ENCODE assay signal across 14 cellular contexts in the genomic region with DNA sequence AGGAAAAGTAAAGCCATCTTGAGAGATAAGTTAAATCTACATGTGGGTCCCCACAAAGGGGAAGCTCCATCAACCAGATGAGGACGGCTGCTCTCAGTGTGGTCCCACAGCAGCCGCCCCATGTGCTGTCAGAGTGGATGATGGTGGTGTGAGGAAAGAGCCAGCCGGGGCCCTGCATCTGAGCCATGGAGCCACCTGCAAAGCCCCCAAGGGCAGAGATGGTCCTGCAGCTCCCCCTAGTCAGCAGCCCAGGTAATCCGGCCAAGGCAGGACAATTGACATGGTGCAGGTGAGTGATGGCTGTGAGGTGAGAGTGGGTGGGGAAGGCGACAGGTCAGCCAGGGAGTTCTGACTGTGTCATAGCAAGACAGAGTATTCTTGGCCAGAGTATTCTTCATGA.
DNase-seq lines count a peak whose midpoint lies in the region; ATAC-seq, FAIRE-seq and TF ChIP-seq lines count a peak whose summit lies in the region.
"Had no signal": no experiment of that assay in that cellular context is flagged by ENCODE, and none has a peak within 500 bp of the region (broad histone marks: within the 10 kb centered on the region; RNA-seq: fewer than 3 reads in every experiment).

No MANE protein-coding gene starts in this region.

- no CpG with 5 or more reads among the region's 5 CpGs for WGBS in iPS DF 6.9 (ENCODE audit: insufficient coverage, insufficient read length)

- peaks cover under 1% of the 10 kb centered on the region; the same call in 1 of the 2 replicates for H3K4me1 ChIP-seq in iPS DF 6.9 (ENCODE audit: control insufficient read depth, insufficient read depth, low read length)
- no peaks in the 10 kb centered on the region for H3K4me1 ChIP-seq in tibial artery
- H3K4me1 ChIP-seq: tibial nerve had no signal

- no peak overlapping the region for H3K27ac ChIP-seq in iPS DF 6.9 (ENCODE audit: low read length)
- H3K27ac ChIP-seq in tibial artery = no peak overlapping the region
- H3K27ac ChIP-seq: tibial nerve had no signal

- peak; percentile 28 for DNase-seq in GM12865 (ENCODE audit: low read depth)
- peak; percentile 9 for DNase-seq in GM19239 (ENCODE audit: insufficient read length, low spot score)
- peak; percentile 12 for DNase-seq in NCI-H1092 treated with DMSO at 0.1 percent for 48 hours (lab: John Stamatoyannopoulos, UW)
- DNase-seq in iPS DF 6.9 (ENCODE audit: low read depth, low spot score) = peak; percentile 45
- no peak for DNase-seq in foreskin melanocyte
- no peak for DNase-seq in ureter (ENCODE audit: low spot score)
- DNase-seq in tibial artery = no peak
- DNase-seq: activated CD4-positive, alpha-beta T cell treated with anti-CD3 and anti-CD28 coated beads, Interleukin-2, amount 50 U/mL, for 4 hours; activated naive CD8-positive, alpha-beta T cell treated with anti-CD3 and anti-CD28 coated beads, Interleukin-2, amount 10 ng/mL, durations not matched to agents 7 days and 5 days; cortex of kidney had no signal

- no peak for FAIRE-seq in GM19239 (lab: Jason Lieb, UNC)
- FAIRE-seq: D721Med had no signal

- H3K27me3 ChIP-seq in iPS DF 6.9 (ENCODE audit: control insufficient read depth, insufficient read depth, low read length) = no peaks in the 10 kb centered on the region
- H3K27me3 ChIP-seq in tibial artery = peaks cover 0 to 5% of the 10 kb centered on the region in 2 donors
- H3K27me3 ChIP-seq: tibial nerve had no signal

- H3K36me3 ChIP-seq in iPS DF 6.9 (ENCODE audit: control insufficient read depth, insufficient read depth, low read length) = no peaks in the 10 kb centered on the region
- no peaks in the 10 kb centered on the region for H3K36me3 ChIP-seq in tibial artery
- H3K36me3 ChIP-seq: tibial nerve had no signal

- H3K9me3 ChIP-seq in iPS DF 6.9 (ENCODE audit: control insufficient read depth, insufficient read depth, low read length) = no peaks in the 10 kb centered on the region
- no peaks in the 10 kb centered on the region for H3K9me3 ChIP-seq in tibial artery
- H3K9me3 ChIP-seq: tibial nerve had no signal

- H3K4me3 ChIP-seq in GM12865 (ENCODE audit: low read depth, low read length) (no peak overlapping the region), iPS DF 6.9 (ENCODE audit: low read length) (no peak overlapping the region), tibial artery (no peak overlapping the region)
- H3K4me3 ChIP-seq: lung, tibial nerve had no signal

- ATAC-seq in HG03521 (IDR thresholded peaks at IDR 0.05; ENCODE audit: unreplicated experiment) = no peak

- peak; percentile 43 for TF ChIP-seq CTCF in GM12865 (IDR thresholded peaks at IDR 0.05; ENCODE audit: insufficient read depth, low read depth, low read length, missing control alignments)
- no peak for TF ChIP-seq CTCF in tibial artery (IDR thresholded peaks at IDR 0.05)

- intact Hi-C loops in tibial artery (cut with DNase I; ENCODE audit: low total_unique reads) = no loop called here

Comparison
In these comparisons a context has a peak if more than half of its experiments do, and no peak if none do; other contexts are left out.
1. DNase-seq: peak in GM12865 (single experiment), GM19239 (single experiment), NCI-H1092 treated with DMSO at 0.1 percent for 48 hours (single experiment) and iPS DF 6.9 (single experiment); none in foreskin melanocyte (single experiment), ureter (single experiment) and tibial artery (0 of 2).